Comparison of ENCODE assay signal across 8 cellular contexts in genomic region chr15:60005352-60006202, GRCh38. TPM values are rescaled to one million over a fixed set of nuclear protein-coding genes. Genes with fewer than 3 reads are reported as not detected.
DNase-seq lines count a peak whose midpoint lies in the region; ATAC-seq, FAIRE-seq and TF ChIP-seq lines count a peak whose summit lies in the region.

No MANE protein-coding gene starts in this region.

- ATAC-seq in GM18907 (IDR thresholded peaks at IDR 0.05; ENCODE audit: unreplicated experiment) (peak; percentile 13), pancreas (peak; percentile 21 to 44 (median 28))

- H3K4me1 Mint-ChIP-seq in endothelial cell (ENCODE audit: unreplicated experiment), result peaks cover 52% of the 10 kb centered on the region

- no peaks in the 10 kb centered on the region for H3K9me3 Mint-ChIP-seq in endothelial cell (ENCODE audit: unreplicated experiment)

- H3K27me3 Mint-ChIP-seq in endothelial cell (ENCODE audit: unreplicated experiment), result peaks cover 15% of the 10 kb centered on the region

- TF ChIP-seq CTCF in endothelial cell (IDR thresholded peaks at IDR 0.05; ENCODE audit: unreplicated experiment), result no peak
- TF ChIP-seq CTCF in pancreas (IDR thresholded peaks at IDR 0.05), result no peak

- intact Hi-C loops in pancreas (cut with DNase I), result no loop called here

- no peaks in the 10 kb centered on the region for H3K9me3 ChIP-seq in pancreas

- H3K4me3 Mint-ChIP-seq in endothelial cell (ENCODE audit: unreplicated experiment), result peak overlapping the region; percentile 96

- H3K36me3 Mint-ChIP-seq in endothelial cell (ENCODE audit: low read depth, unreplicated experiment), result peaks cover 9% of the 10 kb centered on the region

- peaks cover 0 to 17% (median 11%) of the 10 kb centered on the region in 3 donors for H3K4me1 ChIP-seq in pancreas

- peaks cover 16 to 94% (median 47%) of the 10 kb centered on the region in 4 donors for H3K27me3 ChIP-seq in pancreas

- DNase-seq in NCI-H69 (lab: John Stamatoyannopoulos, UW), result peak; percentile 67
- DNase-seq in endothelial cell (ENCODE audit: low spot score), result peak; percentile 30
- DNase-seq in pancreas, result peak in 2 of 6 donors; percentile 15 to 74
- DNase-seq in AG08395 (ENCODE audit: low spot score), result no peak
- DNase-seq in NCI-H2029 (lab: John Stamatoyannopoulos, UW), result no peak
- no peak for DNase-seq in D341Med (ENCODE audit: low spot score)
- DNase-seq in activated CD8-positive, alpha-beta memory T cell treated with anti-CD3 and anti-CD28 coated beads, Interleukin-2, amount 50 U/mL, for 4 hours, result no peak

- no peak for FAIRE-seq in pancreas (lab: Jason Lieb, UNC)

- H3K27ac ChIP-seq in pancreas, result no peak overlapping the region

- peak overlapping the region; percentile 80 for H3K27ac Mint-ChIP-seq in endothelial cell (ENCODE audit: unreplicated experiment)

- H3K36me3 ChIP-seq in pancreas, result no peaks in the 10 kb centered on the region

- WGBS in pancreas, 2 donors, result 6% methylated on average over 61 to 77 of the region's 77 CpGs

- peak overlapping the region in 3 of 4 donors; percentile 23 to 56 (median 32) for H3K4me3 ChIP-seq in pancreas

RNA-seq across cellular contexts. Expression of gene FOXB1, which starts 1.5 kb away (rescaled TPM):
- 6.7 TPM for total RNA-seq in endothelial cell (ENCODE audit: unreplicated experiment)
- not detected for total RNA-seq in pancreas
- not detected for polyA plus RNA-seq in pancreas

Comparison
In these comparisons a context has a peak if more than half of its experiments do, and no peak if none do; other contexts are left out.
1. DNase-seq: peak in NCI-H69 (single experiment) and endothelial cell (single experiment); none in AG08395 (single experiment), NCI-H2029 (single experiment), D341Med (single experiment) and activated CD8-positive, alpha-beta memory T cell treated with anti-CD3 and anti-CD28 coated beads, Interleukin-2, amount 50 U/mL, for 4 hours (single experiment).